ENCODE assay signal across 1 cellular context in genomic region chr2:236769981-236770671, GRCh38.
TF ChIP-seq lines count a peak whose summit lies in the region.

No MANE protein-coding gene starts in this region.

TF ChIP-seq in GM23338, 12 proteins besides CTCF, POLR2A, EP300 and RAD21 (continued from another document):
- no peak for TF ChIP-seq ZNF462 (CRISPR knock-in tag; IDR thresholded peaks at IDR 0.05)
- TF ChIP-seq ZNF331 (CRISPR knock-in tag; IDR thresholded peaks at IDR 0.05; ENCODE audit: low read depth), result no peak
- no peak for TF ChIP-seq ZNF114 (CRISPR knock-in tag; IDR thresholded peaks at IDR 0.05)
- TF ChIP-seq ETS1 (IDR thresholded peaks at IDR 0.05), result no peak
- TF ChIP-seq EZH2phosphoT487 (IDR thresholded peaks at IDR 0.05; ENCODE audit: unreplicated experiment), result no peak
- no peak for TF ChIP-seq JUNB (IDR thresholded peaks at IDR 0.05; ENCODE audit: unreplicated experiment)
- no peak for TF ChIP-seq POLR2AphosphoS5 (IDR thresholded peaks at IDR 0.05; ENCODE audit: low read depth)
- TF ChIP-seq CREB1 (CRISPR knock-in tag; IDR thresholded peaks at IDR 0.05; ENCODE audit: low read depth), result no peak
- TF ChIP-seq EZH2 (IDR thresholded peaks at IDR 0.05; ENCODE audit: low read depth, unreplicated experiment), result no peak
- TF ChIP-seq REST (IDR thresholded peaks at IDR 0.05; ENCODE audit: unreplicated experiment), result no peak
